1 cellular context compared by ENCODE assay signal in genomic region chr15:81795899-81796298, GRCh38.
TF ChIP-seq lines count a peak whose summit lies in the region.

No MANE protein-coding gene starts in this region.

TF ChIP-seq in HEK293, 187 proteins besides CTCF, POLR2A, EP300 and RAD21 (continued from another document):
- TF ChIP-seq REST (tag by site-specific recombination; IDR thresholded peaks at IDR 0.05), result peak; percentile 37; the same call in 1 of the 2 replicates
- TF ChIP-seq, protein P1, sequence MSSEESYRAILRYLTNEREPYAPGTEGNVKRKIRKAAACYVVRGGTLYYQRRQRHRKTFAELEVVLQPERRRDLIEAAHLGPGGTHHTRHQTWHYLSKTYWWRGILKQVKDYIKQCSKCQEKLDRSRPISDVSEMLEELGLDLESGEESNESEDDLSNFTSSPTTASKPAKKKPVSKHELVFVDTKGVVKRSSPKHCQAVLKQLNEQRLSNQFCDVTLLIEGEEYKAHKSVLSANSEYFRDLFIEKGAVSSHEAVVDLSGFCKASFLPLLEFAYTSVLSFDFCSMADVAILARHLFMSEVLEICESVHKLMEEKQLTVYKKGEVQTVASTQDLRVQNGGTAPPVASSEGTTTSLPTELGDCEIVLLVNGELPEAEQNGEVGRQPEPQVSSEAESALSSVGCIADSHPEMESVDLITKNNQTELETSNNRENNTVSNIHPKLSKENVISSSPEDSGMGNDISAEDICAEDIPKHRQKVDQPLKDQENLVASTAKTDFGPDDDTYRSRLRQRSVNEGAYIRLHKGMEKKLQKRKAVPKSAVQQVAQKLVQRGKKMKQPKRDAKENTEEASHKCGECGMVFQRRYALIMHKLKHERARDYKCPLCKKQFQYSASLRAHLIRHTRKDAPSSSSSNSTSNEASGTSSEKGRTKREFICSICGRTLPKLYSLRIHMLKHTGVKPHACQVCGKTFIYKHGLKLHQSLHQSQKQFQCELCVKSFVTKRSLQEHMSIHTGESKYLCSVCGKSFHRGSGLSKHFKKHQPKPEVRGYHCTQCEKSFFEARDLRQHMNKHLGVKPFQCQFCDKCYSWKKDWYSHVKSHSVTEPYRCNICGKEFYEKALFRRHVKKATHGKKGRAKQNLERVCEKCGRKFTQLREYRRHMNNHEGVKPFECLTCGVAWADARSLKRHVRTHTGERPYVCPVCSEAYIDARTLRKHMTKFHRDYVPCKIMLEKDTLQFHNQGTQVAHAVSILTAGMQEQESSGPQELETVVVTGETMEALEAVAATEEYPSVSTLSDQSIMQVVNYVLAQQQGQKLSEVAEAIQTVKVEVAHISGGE (tag by site-specific recombination; conservative IDR thresholded peaks at IDR 0.05; ENCODE audit: low read depth), result peak; percentile 57; the same call in 1 of the 2 replicates
- peak; percentile 57 for TF ChIP-seq ZNF623 (tag by site-specific recombination; IDR thresholded peaks at IDR 0.05)
- TF ChIP-seq ZNF843 (tag by site-specific recombination; IDR thresholded peaks at IDR 0.05), result no peak
- TF ChIP-seq ZNF148 (tag by site-specific recombination; IDR thresholded peaks at IDR 0.05; ENCODE audit: borderline replicate concordance), result no peak
- TF ChIP-seq, protein P2, sequence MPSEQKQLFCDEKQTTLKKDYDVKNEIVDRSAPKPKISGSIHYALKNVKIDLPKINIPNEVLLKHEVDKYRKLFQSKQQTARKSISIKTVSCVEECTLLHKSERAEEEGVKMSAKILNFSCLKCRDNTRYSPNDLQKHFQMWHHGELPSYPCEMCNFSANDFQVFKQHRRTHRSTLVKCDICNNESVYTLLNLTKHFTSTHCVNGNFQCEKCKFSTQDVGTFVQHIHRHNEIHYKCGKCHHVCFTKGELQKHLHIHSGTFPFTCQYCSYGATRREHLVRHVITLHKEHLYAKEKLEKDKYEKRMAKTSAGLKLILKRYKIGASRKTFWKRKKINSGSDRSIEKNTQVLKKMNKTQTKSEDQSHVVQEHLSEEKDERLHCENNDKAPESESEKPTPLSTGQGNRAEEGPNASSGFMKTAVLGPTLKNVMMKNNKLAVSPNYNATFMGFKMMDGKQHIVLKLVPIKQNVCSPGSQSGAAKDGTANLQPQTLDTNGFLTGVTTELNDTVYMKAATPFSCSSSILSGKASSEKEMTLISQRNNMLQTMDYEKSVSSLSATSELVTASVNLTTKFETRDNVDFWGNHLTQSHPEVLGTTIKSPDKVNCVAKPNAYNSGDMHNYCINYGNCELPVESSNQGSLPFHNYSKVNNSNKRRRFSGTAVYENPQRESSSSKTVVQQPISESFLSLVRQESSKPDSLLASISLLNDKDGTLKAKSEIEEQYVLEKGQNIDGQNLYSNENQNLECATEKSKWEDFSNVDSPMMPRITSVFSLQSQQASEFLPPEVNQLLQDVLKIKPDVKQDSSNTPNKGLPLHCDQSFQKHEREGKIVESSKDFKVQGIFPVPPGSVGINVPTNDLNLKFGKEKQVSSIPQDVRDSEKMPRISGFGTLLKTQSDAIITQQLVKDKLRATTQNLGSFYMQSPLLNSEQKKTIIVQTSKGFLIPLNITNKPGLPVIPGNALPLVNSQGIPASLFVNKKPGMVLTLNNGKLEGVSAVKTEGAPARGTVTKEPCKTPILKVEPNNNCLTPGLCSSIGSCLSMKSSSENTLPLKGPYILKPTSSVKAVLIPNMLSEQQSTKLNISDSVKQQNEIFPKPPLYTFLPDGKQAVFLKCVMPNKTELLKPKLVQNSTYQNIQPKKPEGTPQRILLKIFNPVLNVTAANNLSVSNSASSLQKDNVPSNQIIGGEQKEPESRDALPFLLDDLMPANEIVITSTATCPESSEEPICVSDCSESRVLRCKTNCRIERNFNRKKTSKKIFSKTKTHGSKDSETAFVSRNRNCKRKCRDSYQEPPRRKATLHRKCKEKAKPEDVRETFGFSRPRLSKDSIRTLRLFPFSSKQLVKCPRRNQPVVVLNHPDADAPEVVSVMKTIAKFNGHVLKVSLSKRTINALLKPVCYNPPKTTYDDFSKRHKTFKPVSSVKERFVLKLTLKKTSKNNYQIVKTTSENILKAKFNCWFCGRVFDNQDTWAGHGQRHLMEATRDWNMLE (tag by site-specific recombination; conservative IDR thresholded peaks at IDR 0.05; ENCODE audit: low read depth), result peak; percentile 79
- 0 out of 2 replicates have a peak, but pooled peaks have one; percentile 22 for TF ChIP-seq ZNF558 (tag by site-specific recombination; IDR thresholded peaks at IDR 0.05)
- peak; percentile 53 for TF ChIP-seq ZNF510 (tag by site-specific recombination; IDR thresholded peaks at IDR 0.05; ENCODE audit: insufficient replicate concordance)
- peak; percentile 37; the same call in 1 of the 2 replicates for TF ChIP-seq ZBTB8A (tag by site-specific recombination; IDR thresholded peaks at IDR 0.05)
- no peak for TF ChIP-seq ZNF391 (tag by site-specific recombination; IDR thresholded peaks at IDR 0.05; ENCODE audit: borderline replicate concordance, low read depth)
